Comparison of ENCODE assay signal across 8 cellular contexts in genomic region chr2:84495539-84496146, GRCh38. TPM values are rescaled to one million over a fixed set of nuclear protein-coding genes. Genes with fewer than 3 reads are reported as not detected.
A peak's percentile ranks its signal among the peaks of the same experiment; 100 is the strongest.
DNase-seq lines count a peak whose midpoint lies in the region; ATAC-seq and TF ChIP-seq lines count a peak whose summit lies in the region.

No MANE protein-coding gene starts in this region.

- no peaks in the 10 kb centered on the region for H3K9me3 ChIP-seq in psoas muscle

- H3K27ac ChIP-seq in psoas muscle, result no peak overlapping the region

- no peaks in the 10 kb centered on the region for H3K36me3 ChIP-seq in psoas muscle (ENCODE audit: insufficient read depth in 1 of 2, low read depth in 1 of 2)

- intact Hi-C loops in activated T-helper 1 cell treated with anti-CD3 and anti-CD28 coated beads, Interleukin-12 subunit alpha, Interleukin-12 subunit beta, Interleukin-2, Interleukin-4 antibody, amounts not matched to agents 30 ng/mL and 10 ng/mL and 1 ng/mL, durations not matched to agents 14 hours and 24 hours and 36 hours (cut with micrococcal nuclease), result loop anchor here (1.0 to 2.0 kb wide), 6 partner anchors 136 to 805 kb away; no protein-coding TSS in a partner anchor
- intact Hi-C loops in psoas muscle (cut with DNase I), result loop anchor here (2.0 to 10.0 kb wide), 5 partner anchors 139 to 799 kb away; partner anchors contain the start of gene TRABD2A (in 1 of the 2)

- H3K27ac Mint-ChIP-seq in activated T-helper 1 cell treated with anti-CD3 and anti-CD28 coated beads, Interleukin-12 subunit alpha, Interleukin-12 subunit beta, Interleukin-2, Interleukin-4 antibody, amounts not matched to agents 30 ng/mL and 10 ng/mL and 1 ng/mL, durations not matched to agents 14 hours and 24 hours and 36 hours, result no peak overlapping the region

- H3K4me3 ChIP-seq in psoas muscle, result no peak overlapping the region

- H3K27me3 ChIP-seq in psoas muscle (ENCODE audit: insufficient read depth in 3 of 3, low read length in 2 of 3), result no peaks in the 10 kb centered on the region

- DNase-seq in DMS 273 treated with DMSO at 0.1 percent for 48 hours (lab: John Stamatoyannopoulos, UW) (peak; percentile 12), NCI-H510A treated with DMSO at 0.1 percent for 48 hours (lab: John Stamatoyannopoulos, UW) (peak; percentile 53), germinal center (ENCODE audit: low spot score) (peak; percentile 21), psoas muscle (no peak)
- peak; percentile 16 for DNase-seq in activated T-helper 1 cell treated with anti-CD3 and anti-CD28 coated beads, Interleukin-12 subunit alpha, Interleukin-12 subunit beta, Interleukin-2, Interleukin-4 antibody, amounts not matched to agents 30 ng/mL and 10 ng/mL and 1 ng/mL, durations not matched to agents 14 hours and 24 hours and 36 hours (ENCODE audit: low spot score)

- ATAC-seq in GM19035 (IDR thresholded peaks at IDR 0.05; ENCODE audit: unreplicated experiment) (peak; percentile 81), HG03342 (IDR thresholded peaks at IDR 0.05; ENCODE audit: unreplicated experiment) (peak; percentile 85), psoas muscle (peak; percentile 48 to 74 (median 67)), HG02623 (IDR thresholded peaks at IDR 0.05; ENCODE audit: unreplicated experiment) (no peak)

- H3K27me3 Mint-ChIP-seq in activated T-helper 1 cell treated with anti-CD3 and anti-CD28 coated beads, Interleukin-12 subunit alpha, Interleukin-12 subunit beta, Interleukin-2, Interleukin-4 antibody, amounts not matched to agents 30 ng/mL and 10 ng/mL and 1 ng/mL, durations not matched to agents 14 hours and 24 hours and 36 hours (ENCODE audit: insufficient read depth), result no peaks in the 10 kb centered on the region

- H3K4me3 Mint-ChIP-seq in activated T-helper 1 cell treated with anti-CD3 and anti-CD28 coated beads, Interleukin-12 subunit alpha, Interleukin-12 subunit beta, Interleukin-2, Interleukin-4 antibody, amounts not matched to agents 30 ng/mL and 10 ng/mL and 1 ng/mL, durations not matched to agents 14 hours and 24 hours and 36 hours, result no peak overlapping the region

- H3K36me3 Mint-ChIP-seq in activated T-helper 1 cell treated with anti-CD3 and anti-CD28 coated beads, Interleukin-12 subunit alpha, Interleukin-12 subunit beta, Interleukin-2, Interleukin-4 antibody, amounts not matched to agents 30 ng/mL and 10 ng/mL and 1 ng/mL, durations not matched to agents 14 hours and 24 hours and 36 hours (ENCODE audit: low read depth), result no peaks in the 10 kb centered on the region

- no peaks in the 10 kb centered on the region for H3K4me1 ChIP-seq in psoas muscle

- H3K4me1 Mint-ChIP-seq in activated T-helper 1 cell treated with anti-CD3 and anti-CD28 coated beads, Interleukin-12 subunit alpha, Interleukin-12 subunit beta, Interleukin-2, Interleukin-4 antibody, amounts not matched to agents 30 ng/mL and 10 ng/mL and 1 ng/mL, durations not matched to agents 14 hours and 24 hours and 36 hours (ENCODE audit: low read depth), result peaks cover 7% of the 10 kb centered on the region

- TF ChIP-seq CTCF in psoas muscle (IDR thresholded peaks at IDR 0.05), result peak; percentile 71

- no peaks in the 10 kb centered on the region for H3K9me3 Mint-ChIP-seq in activated T-helper 1 cell treated with anti-CD3 and anti-CD28 coated beads, Interleukin-12 subunit alpha, Interleukin-12 subunit beta, Interleukin-2, Interleukin-4 antibody, amounts not matched to agents 30 ng/mL and 10 ng/mL and 1 ng/mL, durations not matched to agents 14 hours and 24 hours and 36 hours

- WGBS in psoas muscle, 3 donors, result 7 to 13% (median 10%) methylated on average over 8 of the region's 8 CpGs

RNA-seq across cellular contexts. Expression of gene DNAH6, which starts 20.7 kb away (rescaled TPM):
- total RNA-seq in activated T-helper 1 cell treated with anti-CD3 and anti-CD28 coated beads, Interleukin-12 subunit alpha, Interleukin-12 subunit beta, Interleukin-2, Interleukin-4 antibody, amounts not matched to agents 30 ng/mL and 10 ng/mL and 1 ng/mL, durations not matched to agents 14 hours and 24 hours and 36 hours, result 0.12 and 0.16 TPM in 2 replicates
- under 1 TPM in 2 of 4 donors, not detected in 2; 0.08 to 0.09 TPM for total RNA-seq in psoas muscle
- polyA plus RNA-seq in psoas muscle, result under 1 TPM in 2 of 3 donors, not detected in 1; 0.01 to 0.05 TPM

RNA-seq across cellular contexts. Expression of gene SUCLG1, which starts 36.6 kb away (rescaled TPM):
- total RNA-seq in activated T-helper 1 cell treated with anti-CD3 and anti-CD28 coated beads, Interleukin-12 subunit alpha, Interleukin-12 subunit beta, Interleukin-2, Interleukin-4 antibody, amounts not matched to agents 30 ng/mL and 10 ng/mL and 1 ng/mL, durations not matched to agents 14 hours and 24 hours and 36 hours, result 66.6 and 73.0 TPM in 2 replicates
- 100 to 1,000 TPM; 112 to 175 (median 128) TPM for total RNA-seq in psoas muscle
- polyA plus RNA-seq in psoas muscle, result 100 to 1,000 TPM; 164 to 184 (median 180) TPM

Comparison
In these comparisons a context has a peak if more than half of its experiments do, and no peak if none do; other contexts are left out.
1. DNase-seq: peak in DMS 273 treated with DMSO at 0.1 percent for 48 hours (single experiment), NCI-H510A treated with DMSO at 0.1 percent for 48 hours (single experiment), activated T-helper 1 cell treated with anti-CD3 and anti-CD28 coated beads, Interleukin-12 subunit alpha, Interleukin-12 subunit beta, Interleukin-2, Interleukin-4 antibody, amounts not matched to agents 30 ng/mL and 10 ng/mL and 1 ng/mL, durations not matched to agents 14 hours and 24 hours and 36 hours (single experiment) and germinal center (single experiment); none in psoas muscle (0 of 2).